ENCODE assay signal across 13 cellular contexts in genomic region chr7:105878746-105879605, GRCh38. TPM values are rescaled to one million over a fixed set of nuclear protein-coding genes. Genes with fewer than 3 reads are reported as not detected.
A peak's percentile ranks its signal among the peaks of the same experiment; 100 is the strongest.
DNase-seq lines count a peak whose midpoint lies in the region; ATAC-seq and TF ChIP-seq lines count a peak whose summit lies in the region.
"Had no signal": no experiment of that assay in that cellular context is flagged by ENCODE, and none has a peak within 500 bp of the region (broad histone marks: within the 10 kb centered on the region; RNA-seq: fewer than 3 reads in every experiment).

No MANE protein-coding gene starts in this region.

- no peak overlapping the region for H3K4me3 ChIP-seq in HEK293 (ENCODE audit: low read depth, low read length)
- H3K4me3 ChIP-seq: K562 had no signal

- intact Hi-C loops in CD4-positive, alpha-beta T cell (cut with DNase I, micrococcal nuclease): loop anchor here (2.0 to 10.0 kb wide), 13 partner anchors 48 to 406 kb away; partner anchors contain the start of genes SYPL1 (in 2 of the 2), NAMPT (in 1 of the 2) and PUS7 (in 1 of the 2)

- no peak for DNase-seq in CD4-positive, alpha-beta T cell
- DNase-seq in cerebellar cortex (ENCODE audit: low spot score) (peak; percentile 71), DMS153 treated with DMSO at 0.1 percent for 48 hours (lab: John Stamatoyannopoulos, UW; ENCODE audit: unreplicated experiment) (no peak)
- no peak for DNase-seq in naive thymus-derived CD8-positive, alpha-beta T cell
- DNase-seq: COR-L47, foreskin fibroblast, left colon, naive B cell had no signal

- H3K4me3 Mint-ChIP-seq in CD4-positive, alpha-beta T cell: peak overlapping the region; percentile 94
- H3K4me3 Mint-ChIP-seq in naive thymus-derived CD8-positive, alpha-beta T cell: peak overlapping the region in 7 of 10 donors; percentile 10 to 96 (median 90)

- no peaks in the 10 kb centered on the region for H3K27me3 ChIP-seq in CD4-positive, alpha-beta T cell (ENCODE audit: control insufficient read depth, insufficient read depth, low read length)
- H3K27me3 ChIP-seq: suprapubic skin had no signal

- H3K4me1 ChIP-seq in HEK293 (ENCODE audit: control insufficient read depth, insufficient read depth, low read length): peaks cover 5% of the 10 kb centered on the region

- POLR2A ChIA-PET in CD4-positive, alpha-beta T cell (lab: Charles Lee): interaction anchor here (1.2 to 3.5 kb wide), 5 partner anchors 10 to 143 kb away, joined by 3 to 25 read pairs (median 16); no protein-coding TSS in a partner anchor
- POLR2A ChIA-PET in HEK293 (lab: Yijun Ruan, JAX): no interaction called here
- POLR2A ChIA-PET in naive thymus-derived CD8-positive, alpha-beta T cell (lab: Charles Lee): interaction anchor here (0.9 to 2.6 kb wide), 3 partner anchors 29 to 147 kb away, joined by 3 to 20 read pairs (median 3); no protein-coding TSS in a partner anchor

- no peaks in the 10 kb centered on the region for H3K9me3 ChIP-seq in CD4-positive, alpha-beta T cell (ENCODE audit: control insufficient read depth, low read length)
- no peaks in the 10 kb centered on the region for H3K9me3 ChIP-seq in HEK293 (ENCODE audit: control insufficient read depth, insufficient read depth, low read depth, low read length)
- H3K9me3 ChIP-seq: suprapubic skin had no signal

- H3K4me1 Mint-ChIP-seq in CD4-positive, alpha-beta T cell (ENCODE audit: low read depth): peaks cover 76% of the 10 kb centered on the region
- H3K4me1 Mint-ChIP-seq in naive thymus-derived CD8-positive, alpha-beta T cell: peaks cover 28 to 51% (median 49%) of the 10 kb centered on the region in 4 donors

- CTCF ChIA-PET in CD4-positive, alpha-beta T cell (lab: Charles Lee): interaction anchor here (1.0 to 1.3 kb wide), 2 partner anchors 144 to 258 kb away, joined by 3 read pairs; no protein-coding TSS in a partner anchor
- CTCF ChIA-PET in HEK293 (lab: Yijun Ruan, JAX): interaction anchor here (0.6 to 4.2 kb wide), 8 partner anchors 9 to 222 kb away, joined by 3 to 19 read pairs (median 4); no protein-coding TSS in a partner anchor

- no peaks in the 10 kb centered on the region for H3K9me3 Mint-ChIP-seq in CD4-positive, alpha-beta T cell
- H3K9me3 Mint-ChIP-seq in naive thymus-derived CD8-positive, alpha-beta T cell: no peaks in the 10 kb centered on the region

- TF ChIP-seq CTCF in CD4-positive, alpha-beta T cell (IDR thresholded peaks at IDR 0.05): no peak
- no peak for TF ChIP-seq CTCF in HEK293 (tag by site-specific recombination; IDR thresholded peaks at IDR 0.05)

- H3K27ac Mint-ChIP-seq in CD4-positive, alpha-beta T cell: peak overlapping the region; percentile 82
- peak overlapping the region in 4 of 10 donors; percentile 4 to 68 (median 40) for H3K27ac Mint-ChIP-seq in naive thymus-derived CD8-positive, alpha-beta T cell

- H3K27ac ChIP-seq in CD4-positive, alpha-beta T cell (ENCODE audit: low read depth, low read length): no peak overlapping the region
- no peak overlapping the region for H3K27ac ChIP-seq in HEK293 (ENCODE audit: extremely low read depth, low read depth, low read length)
- H3K27ac ChIP-seq: suprapubic skin had no signal

- H3K36me3 ChIP-seq in HEK293 (ENCODE audit: control insufficient read depth in 2 of 2, insufficient read depth in 1 of 2, low read length in 2 of 2): no peaks in the 10 kb centered on the region; a peak in 1 of 3 replicates
- H3K36me3 ChIP-seq: suprapubic skin had no signal

- H3K27me3 Mint-ChIP-seq in CD4-positive, alpha-beta T cell: no peaks in the 10 kb centered on the region
- H3K27me3 Mint-ChIP-seq in naive thymus-derived CD8-positive, alpha-beta T cell: no peaks in the 10 kb centered on the region

- H3K36me3 Mint-ChIP-seq in CD4-positive, alpha-beta T cell (ENCODE audit: low read depth): peaks cover 10% of the 10 kb centered on the region
- H3K36me3 Mint-ChIP-seq in naive thymus-derived CD8-positive, alpha-beta T cell: peaks cover 0 to 2% (median 0%) of the 10 kb centered on the region in 3 donors
- H3K36me3 Mint-ChIP-seq: naive B cell had no signal

- no peak for ATAC-seq in CD4-positive, alpha-beta T cell (ENCODE audit: poor library complexity)
- no peak for ATAC-seq in naive thymus-derived CD8-positive, alpha-beta T cell
- ATAC-seq in GM21619 (IDR thresholded peaks at IDR 0.05; ENCODE audit: unreplicated experiment) (no peak), GM21737 (IDR thresholded peaks at IDR 0.05; ENCODE audit: unreplicated experiment) (no peak)
- ATAC-seq: K562, left colon had no signal

TF ChIP-seq in HEK293, 187 proteins besides CTCF, POLR2A, EP300 and RAD21 (continues in another document):
- TF ChIP-seq ZNF211 (tag by site-specific recombination; IDR thresholded peaks at IDR 0.05; ENCODE audit: low read depth): no peak
- no peak for TF ChIP-seq ZNF701 (tag by site-specific recombination; IDR thresholded peaks at IDR 0.05)
- TF ChIP-seq SALL2 (tag by site-specific recombination; IDR thresholded peaks at IDR 0.05; ENCODE audit: borderline replicate concordance): no peak
- TF ChIP-seq ZNF488 (tag by site-specific recombination; IDR thresholded peaks at IDR 0.05): no peak
- peak; percentile 86 for TF ChIP-seq PRDM1 (tag by site-specific recombination; IDR thresholded peaks at IDR 0.05)
- TF ChIP-seq GLIS2 (tag by site-specific recombination; IDR thresholded peaks at IDR 0.05): no peak
- no peak for TF ChIP-seq ZNF274 (IDR thresholded peaks at IDR 0.05; ENCODE audit: low read length)
- TF ChIP-seq ZNF274 (tag by site-specific recombination; IDR thresholded peaks at IDR 0.05; ENCODE audit: borderline replicate concordance): no peak
- TF ChIP-seq ZBTB17 (tag by site-specific recombination; IDR thresholded peaks at IDR 0.05): no peak
- TF ChIP-seq EGR2 (tag by site-specific recombination; IDR thresholded peaks at IDR 0.05; ENCODE audit: low read depth): peak; percentile 63
- TF ChIP-seq ZNF26 (tag by site-specific recombination; IDR thresholded peaks at IDR 0.05): no peak
- no peak for TF ChIP-seq ZNF239 (tag by site-specific recombination; IDR thresholded peaks at IDR 0.05)
- no peak for TF ChIP-seq IKZF3 (tag by site-specific recombination; IDR thresholded peaks at IDR 0.05)
- no peak for TF ChIP-seq ZNF248 (tag by site-specific recombination; IDR thresholded peaks at IDR 0.05)
- no peak for TF ChIP-seq ZFP37 (tag by site-specific recombination; IDR thresholded peaks at IDR 0.05)
- no peak for TF ChIP-seq ZNF558 (tag by site-specific recombination; IDR thresholded peaks at IDR 0.05)
- TF ChIP-seq OSR2 (tag by site-specific recombination; IDR thresholded peaks at IDR 0.05): peak; percentile 25; the same call in 1 of the 2 replicates
- no peak for TF ChIP-seq ZBTB11 (tag by site-specific recombination; conservative IDR thresholded peaks at IDR 0.05; ENCODE audit: low read depth)
- TF ChIP-seq REPIN1 (tag by site-specific recombination; IDR thresholded peaks at IDR 0.05; ENCODE audit: low read depth): no peak
- peak; percentile 52 for TF ChIP-seq ZFHX2 (tag by site-specific recombination; conservative IDR thresholded peaks at IDR 0.05)
- peak; percentile 38; the same call in 1 of the 2 replicates for TF ChIP-seq ZNF341 (tag by site-specific recombination; IDR thresholded peaks at IDR 0.05; ENCODE audit: low read depth)
- TF ChIP-seq ZFP3 (tag by site-specific recombination; IDR thresholded peaks at IDR 0.05; ENCODE audit: low read depth): no peak

RNA-seq across cellular contexts. Expression of gene ATXN7L1, which starts 2.6 kb away (rescaled TPM):
- total RNA-seq in CD4-positive, alpha-beta T cell: 10 to 100 TPM; 27.3 to 29.2 TPM
- total RNA-seq in naive thymus-derived CD8-positive, alpha-beta T cell: 10 to 100 TPM; 32.9 to 35.1 TPM
- 10 to 100 TPM in 2 of 3 donors, 1 to 10 TPM in 1; 6.7 to 12.7 (median 10.3) TPM for polyA plus RNA-seq in naive thymus-derived CD8-positive, alpha-beta T cell
